In genomic region chr6:157561929-157562810, GRCh38 we compare ENCODE assay signal across 8 cellular contexts.
DNase-seq lines count a peak whose midpoint lies in the region; ATAC-seq and TF ChIP-seq lines count a peak whose summit lies in the region.

No MANE protein-coding gene starts in this region.

- H3K27me3 Mint-ChIP-seq in H9 (ENCODE audit: low read depth): no peaks in the 10 kb centered on the region

- H3K4me1 ChIP-seq in left ventricle myocardium inferior: no peaks in the 10 kb centered on the region
- no peaks in the 10 kb centered on the region for H3K4me1 ChIP-seq in H9 (ENCODE audit: insufficient read depth, low read length)
- H3K4me1 ChIP-seq in A673 (ENCODE audit: insufficient read depth, low read length, poor library complexity, severe bottlenecking): no peaks in the 10 kb centered on the region

- POLR2A ChIA-PET in A673 (lab: Charles Lee; ENCODE audit: low non-redundant PET): no interaction called here

- H3K56ac ChIP-seq in H9 (ENCODE audit: insufficient read length, low read depth, low read length): no peak overlapping the region

- H2BK12ac ChIP-seq in H9 (ENCODE audit: insufficient read length, low read depth, low read length): no peak overlapping the region

- TF ChIP-seq CTCF in left ventricle myocardium inferior (IDR thresholded peaks at IDR 0.05; ENCODE audit: borderline replicate concordance) (no peak), H9 (conservative IDR thresholded peaks at IDR 0.05) (no peak), A673 (conservative IDR thresholded peaks at IDR 0.05; ENCODE audit: low read depth, low read length) (no peak)

- H3T11ph ChIP-seq in H9 (ENCODE audit: low read length): no peak overlapping the region

- no peak overlapping the region for H4K8ac ChIP-seq in H9 (replicated peaks; ENCODE audit: insufficient read length, low read depth, low read length)

- H3K9ac ChIP-seq in H9 (ENCODE audit: extremely low read depth, insufficient read length, low read length): no peak overlapping the region

- no peaks in the 10 kb centered on the region for H3K79me1 ChIP-seq in H9 (ENCODE audit: insufficient read depth, low read depth, low read length, poor library complexity, severe bottlenecking)

- H2BK5ac ChIP-seq in H9 (ENCODE audit: insufficient read length, low read length): no peak overlapping the region

- intact Hi-C loops in posterior vena cava (cut with DNase I): no loop called here
- intact Hi-C loops in left ventricle myocardium inferior (cut with micrococcal nuclease): no loop called here
- intact Hi-C loops in A673 (cut with micrococcal nuclease; ENCODE audit: unreplicated experiment): no loop called here

- no peaks in the 10 kb centered on the region for H4K20me1 ChIP-seq in H9 (ENCODE audit: control insufficient read depth, insufficient read depth, insufficient read length)

- H3K36me3 ChIP-seq in left ventricle myocardium inferior: no peaks in the 10 kb centered on the region
- H3K36me3 ChIP-seq in A673 (ENCODE audit: insufficient read depth, low read length, poor library complexity, severe bottlenecking): no peaks in the 10 kb centered on the region

- no peak overlapping the region for H4K91ac ChIP-seq in H9 (ENCODE audit: insufficient read length, low read depth, low read length)

- no peaks in the 10 kb centered on the region for H3K79me2 ChIP-seq in H9 (ENCODE audit: insufficient read depth, low read length)

- no peak overlapping the region for H3K27ac ChIP-seq in left ventricle myocardium inferior (replicated peaks)
- H3K27ac ChIP-seq in H9 (ENCODE audit: insufficient read length, low read depth, low read length): no peak overlapping the region
- H3K27ac ChIP-seq in A673 (ENCODE audit: low read depth, low read length, poor library complexity, severe bottlenecking): no peak overlapping the region

- no peak overlapping the region for H2BK15ac ChIP-seq in H9 (ENCODE audit: low read depth, low read length)

- no peak overlapping the region for H3K14ac ChIP-seq in H9 (ENCODE audit: insufficient read depth, low read length)

- H2AFZ ChIP-seq in H9 (ENCODE audit: low read length): no peak overlapping the region

- peaks cover 9 to 10% of the 10 kb centered on the region in 2 experiments; a peak in 3 of 4 replicates for H3K4me1 Mint-ChIP-seq in H9

- H3K18ac ChIP-seq in H9 (ENCODE audit: insufficient read length, low read depth, low read length): no peak overlapping the region

- no peak overlapping the region for H3K4me2 ChIP-seq in H9 (ENCODE audit: insufficient read depth, insufficient read length, low read length)

- no peak overlapping the region for H3K4ac ChIP-seq in H9 (ENCODE audit: low read depth, low read length)

- peak; percentile 63 for DNase-seq in posterior vena cava (ENCODE audit: low spot score)
- no peak for DNase-seq in amniotic stem cell (lab: John Stamatoyannopoulos, UW)
- no peak for DNase-seq in left ventricle myocardium inferior
- no peak for DNase-seq in H9
- no peak for DNase-seq in A673 (ENCODE audit: low spot score)

- ATAC-seq in GM18907 (IDR thresholded peaks at IDR 0.05; ENCODE audit: unreplicated experiment): peak; percentile 46
- ATAC-seq in GM21825 (IDR thresholded peaks at IDR 0.05; ENCODE audit: unreplicated experiment): peak; percentile 36
- ATAC-seq in HG03558 (IDR thresholded peaks at IDR 0.05; ENCODE audit: extremely low read depth, unreplicated experiment): peak; percentile 18

- no peaks in the 10 kb centered on the region for H3K23me2 ChIP-seq in H9 (ENCODE audit: insufficient read length, low read depth, low read length, poor library complexity, severe bottlenecking)

- no peak overlapping the region; a peak in 1 of 5 replicates for H3K4me3 Mint-ChIP-seq in H9

- no peak overlapping the region; a peak in 1 of 7 replicates for H3K27ac Mint-ChIP-seq in H9

- no peak overlapping the region for H3K23ac ChIP-seq in H9 (ENCODE audit: insufficient read length, low read depth, low read length)

- H2BK20ac ChIP-seq in H9 (ENCODE audit: low read depth, low read length, poor library complexity, severe bottlenecking): no peak overlapping the region

- no TSS peak for BruUV-seq in A673 (replicated peaks; lab: Mats Ljungman, UMichigan)

- H3K4me3 ChIP-seq in left ventricle myocardium inferior (no peak overlapping the region), A673 (ENCODE audit: low read depth, low read length, poor library complexity, severe bottlenecking) (no peak overlapping the region)

- H2AK5ac ChIP-seq in H9 (ENCODE audit: insufficient read length, low read length): no peak overlapping the region

- WGBS in H9 (ENCODE audit: extremely low coverage, insufficient read length, low lambda C conversion rate): no CpG with 5 or more reads among the region's 15 CpGs

- peaks cover 0 to 3% (median 0%) of the 10 kb centered on the region in 3 experiments; a peak in 1 of 7 replicates for H3K36me3 Mint-ChIP-seq in H9 (ENCODE audit: insufficient read depth in 1 of 3, low read depth in 3 of 3)

- no peaks in the 10 kb centered on the region for H3K9me3 ChIP-seq in left ventricle myocardium inferior (replicated peaks)
- no peaks in the 10 kb centered on the region for H3K9me3 ChIP-seq in H9 (ENCODE audit: control insufficient read depth, low read depth, low read length)
- H3K9me3 ChIP-seq in A673 (ENCODE audit: low read depth, low read length, poor library complexity, severe bottlenecking): no peaks in the 10 kb centered on the region

- H3K9me3 Mint-ChIP-seq in H9: no peaks in the 10 kb centered on the region

- no peaks in the 10 kb centered on the region for H3K27me3 ChIP-seq in left ventricle myocardium inferior (ENCODE audit: low read depth)
- H3K27me3 ChIP-seq in H9 (ENCODE audit: insufficient read depth, low read length): no peaks in the 10 kb centered on the region
- H3K27me3 ChIP-seq in A673 (replicated peaks; ENCODE audit: insufficient read depth, low read depth, low read length, poor library complexity): no peaks in the 10 kb centered on the region

- no peak overlapping the region for H2BK120ac ChIP-seq in H9 (ENCODE audit: low read depth, low read length, poor library complexity, severe bottlenecking)

- H4K5ac ChIP-seq in H9 (ENCODE audit: insufficient read length, low read depth, low read length): no peak overlapping the region

- CTCF ChIA-PET in A673 (lab: Charles Lee): no interaction called here
